Comparison of ENCODE assay signal across 2 cellular contexts in the genomic region with DNA sequence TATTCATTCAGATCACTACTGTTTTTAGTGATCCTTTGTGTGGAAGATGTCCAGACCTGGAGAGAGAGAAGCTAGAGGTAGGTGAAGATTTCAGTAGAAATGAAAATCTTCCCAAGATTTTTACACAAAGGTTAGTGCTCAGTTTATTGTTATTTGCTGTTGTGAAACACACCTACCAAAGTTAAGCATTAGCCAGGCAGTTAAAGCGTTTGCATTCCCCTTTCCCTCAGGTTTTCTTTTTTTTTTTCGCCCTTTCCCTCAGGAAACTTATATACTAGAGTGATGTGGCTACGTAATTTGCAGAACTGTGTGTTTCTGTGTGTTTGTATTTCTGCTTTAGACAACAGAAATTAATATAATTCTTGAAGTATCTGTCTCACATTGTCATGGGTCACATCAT.
TF ChIP-seq lines count a peak whose summit lies in the region.

No MANE protein-coding gene starts in this region.

TF ChIP-seq in GM23338, 12 proteins besides CTCF, POLR2A, EP300 and RAD21 (continued from another document):
- TF ChIP-seq, protein P1, sequence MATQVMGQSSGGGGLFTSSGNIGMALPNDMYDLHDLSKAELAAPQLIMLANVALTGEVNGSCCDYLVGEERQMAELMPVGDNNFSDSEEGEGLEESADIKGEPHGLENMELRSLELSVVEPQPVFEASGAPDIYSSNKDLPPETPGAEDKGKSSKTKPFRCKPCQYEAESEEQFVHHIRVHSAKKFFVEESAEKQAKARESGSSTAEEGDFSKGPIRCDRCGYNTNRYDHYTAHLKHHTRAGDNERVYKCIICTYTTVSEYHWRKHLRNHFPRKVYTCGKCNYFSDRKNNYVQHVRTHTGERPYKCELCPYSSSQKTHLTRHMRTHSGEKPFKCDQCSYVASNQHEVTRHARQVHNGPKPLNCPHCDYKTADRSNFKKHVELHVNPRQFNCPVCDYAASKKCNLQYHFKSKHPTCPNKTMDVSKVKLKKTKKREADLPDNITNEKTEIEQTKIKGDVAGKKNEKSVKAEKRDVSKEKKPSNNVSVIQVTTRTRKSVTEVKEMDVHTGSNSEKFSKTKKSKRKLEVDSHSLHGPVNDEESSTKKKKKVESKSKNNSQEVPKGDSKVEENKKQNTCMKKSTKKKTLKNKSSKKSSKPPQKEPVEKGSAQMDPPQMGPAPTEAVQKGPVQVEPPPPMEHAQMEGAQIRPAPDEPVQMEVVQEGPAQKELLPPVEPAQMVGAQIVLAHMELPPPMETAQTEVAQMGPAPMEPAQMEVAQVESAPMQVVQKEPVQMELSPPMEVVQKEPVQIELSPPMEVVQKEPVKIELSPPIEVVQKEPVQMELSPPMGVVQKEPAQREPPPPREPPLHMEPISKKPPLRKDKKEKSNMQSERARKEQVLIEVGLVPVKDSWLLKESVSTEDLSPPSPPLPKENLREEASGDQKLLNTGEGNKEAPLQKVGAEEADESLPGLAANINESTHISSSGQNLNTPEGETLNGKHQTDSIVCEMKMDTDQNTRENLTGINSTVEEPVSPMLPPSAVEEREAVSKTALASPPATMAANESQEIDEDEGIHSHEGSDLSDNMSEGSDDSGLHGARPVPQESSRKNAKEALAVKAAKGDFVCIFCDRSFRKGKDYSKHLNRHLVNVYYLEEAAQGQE (IDR thresholded peaks at IDR 0.05; ENCODE audit: unreplicated experiment): no peak
- TF ChIP-seq STAT1 (IDR thresholded peaks at IDR 0.05; ENCODE audit: unreplicated experiment) (no peak), ETS1 (IDR thresholded peaks at IDR 0.05) (no peak), NANOG (IDR thresholded peaks at IDR 0.05; ENCODE audit: borderline replicate concordance) (no peak), CREB1 (CRISPR knock-in tag; IDR thresholded peaks at IDR 0.05; ENCODE audit: low read depth) (no peak)
- TF ChIP-seq, protein P2, sequence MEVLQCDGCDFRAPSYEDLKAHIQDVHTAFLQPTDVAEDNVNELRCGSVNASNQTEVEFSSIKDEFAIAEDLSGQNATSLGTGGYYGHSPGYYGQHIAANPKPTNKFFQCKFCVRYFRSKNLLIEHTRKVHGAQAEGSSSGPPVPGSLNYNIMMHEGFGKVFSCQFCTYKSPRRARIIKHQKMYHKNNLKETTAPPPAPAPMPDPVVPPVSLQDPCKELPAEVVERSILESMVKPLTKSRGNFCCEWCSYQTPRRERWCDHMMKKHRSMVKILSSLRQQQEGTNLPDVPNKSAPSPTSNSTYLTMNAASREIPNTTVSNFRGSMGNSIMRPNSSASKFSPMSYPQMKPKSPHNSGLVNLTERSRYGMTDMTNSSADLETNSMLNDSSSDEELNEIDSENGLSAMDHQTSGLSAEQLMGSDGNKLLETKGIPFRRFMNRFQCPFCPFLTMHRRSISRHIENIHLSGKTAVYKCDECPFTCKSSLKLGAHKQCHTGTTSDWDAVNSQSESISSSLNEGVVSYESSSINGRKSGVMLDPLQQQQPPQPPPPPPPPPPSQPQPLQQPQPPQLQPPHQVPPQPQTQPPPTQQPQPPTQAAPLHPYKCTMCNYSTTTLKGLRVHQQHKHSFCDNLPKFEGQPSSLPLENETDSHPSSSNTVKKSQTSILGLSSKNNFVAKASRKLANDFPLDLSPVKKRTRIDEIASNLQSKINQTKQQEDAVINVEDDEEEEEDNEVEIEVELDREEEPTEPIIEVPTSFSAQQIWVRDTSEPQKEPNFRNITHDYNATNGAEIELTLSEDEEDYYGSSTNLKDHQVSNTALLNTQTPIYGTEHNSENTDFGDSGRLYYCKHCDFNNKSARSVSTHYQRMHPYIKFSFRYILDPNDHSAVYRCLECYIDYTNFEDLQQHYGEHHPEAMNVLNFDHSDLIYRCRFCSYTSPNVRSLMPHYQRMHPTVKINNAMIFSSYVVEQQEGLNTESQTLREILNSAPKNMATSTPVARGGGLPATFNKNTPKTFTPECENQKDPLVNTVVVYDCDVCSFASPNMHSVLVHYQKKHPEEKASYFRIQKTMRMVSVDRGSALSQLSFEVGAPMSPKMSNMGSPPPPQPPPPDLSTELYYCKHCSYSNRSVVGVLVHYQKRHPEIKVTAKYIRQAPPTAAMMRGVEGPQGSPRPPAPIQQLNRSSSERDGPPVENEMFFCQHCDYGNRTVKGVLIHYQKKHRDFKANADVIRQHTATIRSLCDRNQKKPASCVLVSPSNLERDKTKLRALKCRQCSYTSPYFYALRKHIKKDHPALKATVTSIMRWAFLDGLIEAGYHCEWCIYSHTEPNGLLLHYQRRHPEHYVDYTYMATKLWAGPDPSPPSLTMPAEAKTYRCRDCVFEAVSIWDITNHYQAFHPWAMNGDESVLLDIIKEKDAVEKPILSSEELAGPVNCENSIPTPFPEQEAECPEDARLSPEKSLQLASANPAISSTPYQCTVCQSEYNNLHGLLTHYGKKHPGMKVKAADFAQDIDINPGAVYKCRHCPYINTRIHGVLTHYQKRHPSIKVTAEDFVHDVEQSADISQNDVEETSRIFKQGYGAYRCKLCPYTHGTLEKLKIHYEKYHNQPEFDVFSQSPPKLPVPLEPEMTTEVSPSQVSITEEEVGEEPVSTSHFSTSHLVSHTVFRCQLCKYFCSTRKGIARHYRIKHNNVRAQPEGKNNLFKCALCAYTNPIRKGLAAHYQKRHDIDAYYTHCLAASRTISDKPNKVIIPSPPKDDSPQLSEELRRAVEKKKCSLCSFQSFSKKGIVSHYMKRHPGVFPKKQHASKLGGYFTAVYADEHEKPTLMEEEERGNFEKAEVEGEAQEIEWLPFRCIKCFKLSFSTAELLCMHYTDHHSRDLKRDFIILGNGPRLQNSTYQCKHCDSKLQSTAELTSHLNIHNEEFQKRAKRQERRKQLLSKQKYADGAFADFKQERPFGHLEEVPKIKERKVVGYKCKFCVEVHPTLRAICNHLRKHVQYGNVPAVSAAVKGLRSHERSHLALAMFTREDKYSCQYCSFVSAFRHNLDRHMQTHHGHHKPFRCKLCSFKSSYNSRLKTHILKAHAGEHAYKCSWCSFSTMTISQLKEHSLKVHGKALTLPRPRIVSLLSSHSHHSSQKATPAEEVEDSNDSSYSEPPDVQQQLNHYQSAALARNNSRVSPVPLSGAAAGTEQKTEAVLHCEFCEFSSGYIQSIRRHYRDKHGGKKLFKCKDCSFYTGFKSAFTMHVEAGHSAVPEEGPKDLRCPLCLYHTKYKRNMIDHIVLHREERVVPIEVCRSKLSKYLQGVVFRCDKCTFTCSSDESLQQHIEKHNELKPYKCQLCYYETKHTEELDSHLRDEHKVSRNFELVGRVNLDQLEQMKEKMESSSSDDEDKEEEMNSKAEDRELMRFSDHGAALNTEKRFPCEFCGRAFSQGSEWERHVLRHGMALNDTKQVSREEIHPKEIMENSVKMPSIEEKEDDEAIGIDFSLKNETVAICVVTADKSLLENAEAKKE (CRISPR knock-in tag; IDR thresholded peaks at IDR 0.05): no peak

TF ChIP-seq in WTC11, 78 proteins besides CTCF, POLR2A, EP300 and RAD21 (continued from another document):
- no peak for TF ChIP-seq SOX15 (CRISPR knock-in tag; IDR thresholded peaks at IDR 0.05)
- TF ChIP-seq, protein P3, sequence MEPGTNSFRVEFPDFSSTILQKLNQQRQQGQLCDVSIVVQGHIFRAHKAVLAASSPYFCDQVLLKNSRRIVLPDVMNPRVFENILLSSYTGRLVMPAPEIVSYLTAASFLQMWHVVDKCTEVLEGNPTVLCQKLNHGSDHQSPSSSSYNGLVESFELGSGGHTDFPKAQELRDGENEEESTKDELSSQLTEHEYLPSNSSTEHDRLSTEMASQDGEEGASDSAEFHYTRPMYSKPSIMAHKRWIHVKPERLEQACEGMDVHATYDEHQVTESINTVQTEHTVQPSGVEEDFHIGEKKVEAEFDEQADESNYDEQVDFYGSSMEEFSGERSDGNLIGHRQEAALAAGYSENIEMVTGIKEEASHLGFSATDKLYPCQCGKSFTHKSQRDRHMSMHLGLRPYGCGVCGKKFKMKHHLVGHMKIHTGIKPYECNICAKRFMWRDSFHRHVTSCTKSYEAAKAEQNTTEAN (CRISPR knock-in tag; IDR thresholded peaks at IDR 0.05): no peak
- no peak for TF ChIP-seq ZNF317 (CRISPR knock-in tag; IDR thresholded peaks at IDR 0.05; ENCODE audit: borderline replicate concordance, low read depth)
- no peak for TF ChIP-seq NFATC4 (CRISPR knock-in tag; IDR thresholded peaks at IDR 0.05)
- TF ChIP-seq, protein P4, sequence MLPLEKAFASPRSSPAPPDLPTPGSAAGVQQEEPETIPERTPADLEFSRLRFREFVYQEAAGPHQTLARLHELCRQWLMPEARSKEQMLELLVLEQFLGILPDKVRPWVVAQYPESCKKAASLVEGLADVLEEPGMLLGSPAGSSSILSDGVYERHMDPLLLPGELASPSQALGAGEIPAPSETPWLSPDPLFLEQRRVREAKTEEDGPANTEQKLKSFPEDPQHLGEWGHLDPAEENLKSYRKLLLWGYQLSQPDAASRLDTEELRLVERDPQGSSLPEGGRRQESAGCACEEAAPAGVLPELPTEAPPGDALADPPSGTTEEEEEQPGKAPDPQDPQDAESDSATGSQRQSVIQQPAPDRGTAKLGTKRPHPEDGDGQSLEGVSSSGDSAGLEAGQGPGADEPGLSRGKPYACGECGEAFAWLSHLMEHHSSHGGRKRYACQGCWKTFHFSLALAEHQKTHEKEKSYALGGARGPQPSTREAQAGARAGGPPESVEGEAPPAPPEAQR (CRISPR knock-in tag; IDR thresholded peaks at IDR 0.05): no peak
- TF ChIP-seq ZNF512 (CRISPR knock-in tag; IDR thresholded peaks at IDR 0.05; ENCODE audit: borderline replicate concordance): no peak
TF ChIP-seq in WTC11: peak in this region for 0.
